In genomic region chr21:28936721-28937120, GRCh38 we compare ENCODE assay signal across 21 cellular contexts. TPM values are rescaled to one million over a fixed set of nuclear protein-coding genes. Genes with fewer than 3 reads are reported as not detected.
DNase-seq lines count a peak whose midpoint lies in the region; ATAC-seq, FAIRE-seq and TF ChIP-seq lines count a peak whose summit lies in the region.
"Had no signal": no experiment of that assay in that cellular context is flagged by ENCODE, and none has a peak within 500 bp of the region (broad histone marks: within the 10 kb centered on the region; RNA-seq: fewer than 3 reads in every experiment).

No MANE protein-coding gene starts in this region.

- DNase-seq in activated naive CD4-positive, alpha-beta T cell treated with anti-CD3 and anti-CD28 coated beads, Interleukin-2, amount 50 U/mL, for 72 hours (ENCODE audit: low spot score in 2 of 2): no peak
- DNase-seq in neural progenitor cell (ENCODE audit: low spot score) (peak; percentile 33), GM12892 (ENCODE audit: insufficient read length) (no peak), erythroblast (lab: John Stamatoyannopoulos, UW) (no peak)
- no peak for DNase-seq in NK-92 treated with Interleukin-12 subunit alpha and Interleukin-12 subunit beta, amount 100 ng/mL, for 24 hours (lab: John Stamatoyannopoulos, UW)
- DNase-seq: 8988T; Calu3; CD8-positive, alpha-beta T cell; DMS79 treated with DMSO at 0.1 percent for 48 hours; GOT3; H7; HFFc6 had no signal

- H3K36me3 ChIP-seq in neural progenitor cell: no peaks in the 10 kb centered on the region

- H4K20me1 ChIP-seq in neural progenitor cell (ENCODE audit: low read depth): no peaks in the 10 kb centered on the region
- H4K20me1 ChIP-seq: BLaER1 had no signal

- no peaks in the 10 kb centered on the region for H3K79me2 ChIP-seq in neural progenitor cell (ENCODE audit: low read depth)

- H3K4me3 Mint-ChIP-seq in activated naive CD4-positive, alpha-beta T cell treated with anti-CD3 and anti-CD28 coated beads, Interleukin-2, amount 50 U/mL, for 24 hours: no peak overlapping the region
- H3K4me3 Mint-ChIP-seq in neural progenitor cell: no peak overlapping the region
- H3K4me3 Mint-ChIP-seq: CD14-positive monocyte; CD8-positive, alpha-beta T cell; HFFc6 had no signal

- TF ChIP-seq CTCF in VCaP (conservative IDR thresholded peaks at IDR 0.05) (no peak), neural progenitor cell (IDR thresholded peaks at IDR 0.05) (no peak)

- H2AFZ ChIP-seq in neural progenitor cell (replicated peaks): no peak overlapping the region

- H3K4me3 ChIP-seq in neural progenitor cell: no peak overlapping the region
- H3K4me3 ChIP-seq: BLaER1 had no signal

- no peaks in the 10 kb centered on the region for H3K4me1 Mint-ChIP-seq in activated naive CD4-positive, alpha-beta T cell treated with anti-CD3 and anti-CD28 coated beads, Interleukin-2, amount 50 U/mL, for 24 hours
- H3K4me1 Mint-ChIP-seq in neural progenitor cell: peaks cover 6% of the 10 kb centered on the region

- TF ChIP-seq POLR2A in GM12892 (IDR thresholded peaks at IDR 0.05; ENCODE audit: low read depth, low read length) (no peak), erythroblast (IDR thresholded peaks at IDR 0.05; ENCODE audit: low read length) (no peak)

- H3K4me1 ChIP-seq in neural progenitor cell: no peaks in the 10 kb centered on the region
- H3K4me1 ChIP-seq: BLaER1 had no signal

- no peak for FAIRE-seq in GM12892 (lab: Jason Lieb, UNC)
- FAIRE-seq: GM12891, GM18507, HepG2 had no signal

- H3K36me3 Mint-ChIP-seq in activated naive CD4-positive, alpha-beta T cell treated with anti-CD3 and anti-CD28 coated beads, Interleukin-2, amount 50 U/mL, for 24 hours: peaks cover 19% of the 10 kb centered on the region
- H3K36me3 Mint-ChIP-seq in activated naive CD4-positive, alpha-beta T cell treated with anti-CD3 and anti-CD28 coated beads, Interleukin-2, amount 50 U/mL, for 72 hours: peaks cover 7 to 13% of the 10 kb centered on the region in 2 donors
- H3K36me3 Mint-ChIP-seq in neural progenitor cell: peaks cover 13% of the 10 kb centered on the region

- no peak for ATAC-seq in activated naive CD4-positive, alpha-beta T cell treated with anti-CD3 and anti-CD28 coated beads, Interleukin-2, amount 50 U/mL, for 72 hours
- no peak for ATAC-seq in HG03039 (IDR thresholded peaks at IDR 0.05; ENCODE audit: unreplicated experiment)
- ATAC-seq: CD8-positive, alpha-beta T cell; HCT116; HepG2 had no signal

- H3K9me3 Mint-ChIP-seq in activated naive CD4-positive, alpha-beta T cell treated with anti-CD3 and anti-CD28 coated beads, Interleukin-2, amount 50 U/mL, for 24 hours: no peaks in the 10 kb centered on the region
- no peaks in the 10 kb centered on the region for H3K9me3 Mint-ChIP-seq in activated naive CD4-positive, alpha-beta T cell treated with anti-CD3 and anti-CD28 coated beads, Interleukin-2, amount 50 U/mL, for 72 hours
- H3K9me3 Mint-ChIP-seq in neural progenitor cell: no peaks in the 10 kb centered on the region
- H3K9me3 Mint-ChIP-seq: CD14-positive monocyte; CD8-positive, alpha-beta T cell; HFFc6 had no signal

- peaks cover 7% of the 10 kb centered on the region for H3F3A ChIP-seq in neural progenitor cell (ENCODE audit: low read depth)

- H3K27me3 Mint-ChIP-seq in activated naive CD4-positive, alpha-beta T cell treated with anti-CD3 and anti-CD28 coated beads, Interleukin-2, amount 50 U/mL, for 24 hours: no peaks in the 10 kb centered on the region
- peaks cover 2% of the 10 kb centered on the region for H3K27me3 Mint-ChIP-seq in neural progenitor cell (ENCODE audit: insufficient read depth, low read depth)

- H3K9ac ChIP-seq in neural progenitor cell: no peak overlapping the region
- H3K9ac ChIP-seq: BLaER1 had no signal

- peak overlapping the region; percentile 8; the same call in 1 of the 2 replicates for H3K27ac ChIP-seq in VCaP
- no peak overlapping the region for H3K27ac ChIP-seq in neural progenitor cell
- H3K27ac ChIP-seq: BLaER1 had no signal

- H3K27me3 ChIP-seq in neural progenitor cell: no peaks in the 10 kb centered on the region
- H3K27me3 ChIP-seq: BLaER1 had no signal

- H3K4me2 ChIP-seq in neural progenitor cell: peak overlapping the region; percentile 11
- H3K4me2 ChIP-seq: BLaER1 had no signal

- peak overlapping the region; percentile 9 for H3K27ac Mint-ChIP-seq in activated naive CD4-positive, alpha-beta T cell treated with anti-CD3 and anti-CD28 coated beads, Interleukin-2, amount 50 U/mL, for 24 hours
- H3K27ac Mint-ChIP-seq in activated naive CD4-positive, alpha-beta T cell treated with anti-CD3 and anti-CD28 coated beads, Interleukin-2, amount 50 U/mL, for 72 hours: no peak overlapping the region
- H3K27ac Mint-ChIP-seq in neural progenitor cell: no peak overlapping the region
- H3K27ac Mint-ChIP-seq: CD14-positive monocyte; CD8-positive, alpha-beta T cell; HFFc6 had no signal

- H3K9me3 ChIP-seq in neural progenitor cell (ENCODE audit: low read depth): no peaks in the 10 kb centered on the region
- H3K9me3 ChIP-seq: BLaER1 had no signal

RNA-seq across cellular contexts. Expression of gene LTN1, which starts 56.0 kb away (rescaled TPM):
- 10 to 100 TPM; 35.9 to 42.1 TPM for total RNA-seq in activated naive CD4-positive, alpha-beta T cell treated with anti-CD3 and anti-CD28 coated beads, Interleukin-2, amount 50 U/mL, for 72 hours
- total RNA-seq in neural progenitor cell (ENCODE audit: low replicate concordance): 29.4 and 37.3 TPM in 2 replicates
- polyA plus RNA-seq in GM12892 (2012; ENCODE audit: missing spikeins): 13.2 TPM
